In genomic region chr4:173318648-173319211, GRCh38 we compare ENCODE assay signal across 9 cellular contexts. TPM values are rescaled to one million over a fixed set of nuclear protein-coding genes. Genes with fewer than 3 reads are reported as not detected.
DNase-seq lines count a peak whose midpoint lies in the region; ATAC-seq and TF ChIP-seq lines count a peak whose summit lies in the region.
"Had no signal": no experiment of that assay in that cellular context is flagged by ENCODE, and none has a peak within 500 bp of the region (broad histone marks: within the 10 kb centered on the region; RNA-seq: fewer than 3 reads in every experiment).

No MANE protein-coding gene starts in this region.

- no peak overlapping the region for H3K4me3 ChIP-seq in neuronal stem cell (ENCODE audit: low read length in 2 of 2)

- H3K27ac ChIP-seq in foreskin keratinocyte, result no peak overlapping the region
- no peak overlapping the region for H3K27ac ChIP-seq in neuronal stem cell (replicated peaks; ENCODE audit: low read length)

- H3K4ac ChIP-seq in neuronal stem cell (ENCODE audit: low read length), result no peak overlapping the region

- H3K14ac ChIP-seq in neuronal stem cell (ENCODE audit: low read length), result no peak overlapping the region

- WGBS in neuronal stem cell (ENCODE audit: extremely low coverage in 2 of 2, insufficient read length in 2 of 2, insufficient replicate concordance in 1 of 2), 2 donors, result no CpG with 5 or more reads among the region's 3 CpGs

- no peak overlapping the region for H2BK120ac ChIP-seq in neuronal stem cell (ENCODE audit: low read depth, low read length)

- H3K36me3 ChIP-seq in neuronal stem cell (replicated peaks in 1 of 2; ENCODE audit: control insufficient read depth in 2 of 2, insufficient read depth in 2 of 2, low read length in 2 of 2), result peaks cover 7 to 94% of the 10 kb centered on the region in 2 donors

- H3K79me1 ChIP-seq in neuronal stem cell (ENCODE audit: low read depth, low read length), result no peaks in the 10 kb centered on the region

- no peaks in the 10 kb centered on the region for H3K9me3 ChIP-seq in neuronal stem cell (replicated peaks in 1 of 2; ENCODE audit: control insufficient read depth in 2 of 2, insufficient read depth in 1 of 2, low read depth in 1 of 2, low read length in 2 of 2)

- H3K4me1 ChIP-seq in foreskin keratinocyte (peaks cover 12% of the 10 kb centered on the region), neuronal stem cell (ENCODE audit: control insufficient read depth in 2 of 2, insufficient read depth in 1 of 2, low read depth in 1 of 2, low read length in 2 of 2) (peaks cover 0 to 5% of the 10 kb centered on the region in 2 donors)

- H2AK5ac ChIP-seq in neuronal stem cell (ENCODE audit: low read depth, low read length), result no peak overlapping the region

- H2BK15ac ChIP-seq in neuronal stem cell (ENCODE audit: low read length), result no peak overlapping the region

- no peak overlapping the region for H2AFZ ChIP-seq in neuronal stem cell (ENCODE audit: low read length)

- DNase-seq in DMS79 treated with DMSO at 0.1 percent for 48 hours (lab: John Stamatoyannopoulos, UW) (peak; percentile 15), DMS79 (lab: John Stamatoyannopoulos, UW) (no peak), foreskin keratinocyte (peak in 1 of 2 donors; percentile 62), sciatic nerve (ENCODE audit: low spot score) (no peak), neuronal stem cell (ENCODE audit: low spot score) (no peak)
- DNase-seq: T-cell had no signal

- ATAC-seq in HG03175 (IDR thresholded peaks at IDR 0.05; ENCODE audit: unreplicated experiment) (peak; percentile 34), SK-N-SH treated with all-trans-retinoic acid at 6 μM for 48 hours (peak; percentile 67), foreskin keratinocyte (peak; percentile 89), sciatic nerve (peak; percentile 57), GM21737 (IDR thresholded peaks at IDR 0.05; ENCODE audit: unreplicated experiment) (no peak)

- intact Hi-C loops in sciatic nerve (cut with DNase I), result loop anchor here (5.0 kb wide), 1 partner anchor 99 kb away; no protein-coding TSS in a partner anchor

- no peak overlapping the region for H3K23ac ChIP-seq in neuronal stem cell (ENCODE audit: low read depth, low read length, poor library complexity)

- no peak overlapping the region for H2BK5ac ChIP-seq in neuronal stem cell (ENCODE audit: low read length)

- H4K91ac ChIP-seq in neuronal stem cell (ENCODE audit: low read depth, low read length, poor library complexity), result no peak overlapping the region

- H2BK12ac ChIP-seq in neuronal stem cell (ENCODE audit: low read length), result no peak overlapping the region

- H3K18ac ChIP-seq in neuronal stem cell (ENCODE audit: low read length), result no peak overlapping the region

- no peak overlapping the region for H3K9ac ChIP-seq in neuronal stem cell (ENCODE audit: low read depth, low read length, poor library complexity)

- H3K4me2 ChIP-seq in neuronal stem cell (ENCODE audit: insufficient read depth, low read length, poor library complexity, severe bottlenecking), result no peak overlapping the region

- no peak overlapping the region for H4K8ac ChIP-seq in neuronal stem cell (ENCODE audit: low read depth, low read length)

- H3K27me3 ChIP-seq in foreskin keratinocyte (no peaks in the 10 kb centered on the region), neuronal stem cell (ENCODE audit: control insufficient read depth in 3 of 3, insufficient read depth in 3 of 3, low read depth in 1 of 3, low read length in 3 of 3) (no peaks in the 10 kb centered on the region)

- peak; percentile 65 for TF ChIP-seq CTCF in foreskin keratinocyte (conservative IDR thresholded peaks at IDR 0.05)

TF ChIP-seq in SK-N-SH treated with all-trans-retinoic acid at 6 μM for 48 hours, 23 proteins besides CTCF, POLR2A, EP300 and RAD21 (continues in another document):
- TF ChIP-seq ARNTL (CRISPR knock-in tag; IDR thresholded peaks at IDR 0.05; ENCODE audit: borderline replicate concordance, low read depth) (no peak), PPARA (CRISPR knock-in tag; IDR thresholded peaks at IDR 0.05; ENCODE audit: borderline replicate concordance) (no peak), GLIS3 (CRISPR knock-in tag; IDR thresholded peaks at IDR 0.05) (no peak), ZC3H10 (CRISPR knock-in tag; IDR thresholded peaks at IDR 0.05) (no peak), ZFP3 (CRISPR knock-in tag; IDR thresholded peaks at IDR 0.05) (no peak), RARB (CRISPR knock-in tag; IDR thresholded peaks at IDR 0.05) (no peak), ZNF70 (CRISPR knock-in tag; IDR thresholded peaks at IDR 0.05) (no peak), ZNF8 (CRISPR knock-in tag; IDR thresholded peaks at IDR 0.05) (no peak), ZNF565 (CRISPR knock-in tag; conservative IDR thresholded peaks at IDR 0.05; ENCODE audit: low read depth) (no peak)
- TF ChIP-seq, protein P1, sequence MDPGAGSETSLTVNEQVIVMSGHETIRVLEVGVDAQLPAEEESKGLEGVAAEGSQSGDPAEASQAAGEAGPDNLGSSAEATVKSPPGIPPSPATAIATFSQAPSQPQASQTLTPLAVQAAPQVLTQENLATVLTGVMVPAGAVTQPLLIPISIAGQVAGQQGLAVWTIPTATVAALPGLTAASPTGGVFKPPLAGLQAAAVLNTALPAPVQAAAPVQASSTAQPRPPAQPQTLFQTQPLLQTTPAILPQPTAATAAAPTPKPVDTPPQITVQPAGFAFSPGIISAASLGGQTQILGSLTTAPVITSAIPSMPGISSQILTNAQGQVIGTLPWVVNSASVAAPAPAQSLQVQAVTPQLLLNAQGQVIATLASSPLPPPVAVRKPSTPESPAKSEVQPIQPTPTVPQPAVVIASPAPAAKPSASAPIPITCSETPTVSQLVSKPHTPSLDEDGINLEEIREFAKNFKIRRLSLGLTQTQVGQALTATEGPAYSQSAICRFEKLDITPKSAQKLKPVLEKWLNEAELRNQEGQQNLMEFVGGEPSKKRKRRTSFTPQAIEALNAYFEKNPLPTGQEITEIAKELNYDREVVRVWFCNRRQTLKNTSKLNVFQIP (CRISPR knock-in tag; IDR thresholded peaks at IDR 0.05; ENCODE audit: borderline replicate concordance, low read depth), result no peak
- TF ChIP-seq, protein P2, sequence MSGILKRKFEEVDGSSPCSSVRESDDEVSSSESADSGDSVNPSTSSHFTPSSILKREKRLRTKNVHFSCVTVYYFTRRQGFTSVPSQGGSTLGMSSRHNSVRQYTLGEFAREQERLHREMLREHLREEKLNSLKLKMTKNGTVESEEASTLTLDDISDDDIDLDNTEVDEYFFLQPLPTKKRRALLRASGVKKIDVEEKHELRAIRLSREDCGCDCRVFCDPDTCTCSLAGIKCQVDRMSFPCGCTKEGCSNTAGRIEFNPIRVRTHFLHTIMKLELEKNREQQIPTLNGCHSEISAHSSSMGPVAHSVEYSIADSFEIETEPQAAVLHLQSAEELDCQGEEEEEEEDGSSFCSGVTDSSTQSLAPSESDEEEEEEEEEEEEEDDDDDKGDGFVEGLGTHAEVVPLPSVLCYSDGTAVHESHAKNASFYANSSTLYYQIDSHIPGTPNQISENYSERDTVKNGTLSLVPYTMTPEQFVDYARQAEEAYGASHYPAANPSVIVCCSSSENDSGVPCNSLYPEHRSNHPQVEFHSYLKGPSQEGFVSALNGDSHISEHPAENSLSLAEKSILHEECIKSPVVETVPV (CRISPR knock-in tag; IDR thresholded peaks at IDR 0.05), result no peak
- TF ChIP-seq, protein P3, sequence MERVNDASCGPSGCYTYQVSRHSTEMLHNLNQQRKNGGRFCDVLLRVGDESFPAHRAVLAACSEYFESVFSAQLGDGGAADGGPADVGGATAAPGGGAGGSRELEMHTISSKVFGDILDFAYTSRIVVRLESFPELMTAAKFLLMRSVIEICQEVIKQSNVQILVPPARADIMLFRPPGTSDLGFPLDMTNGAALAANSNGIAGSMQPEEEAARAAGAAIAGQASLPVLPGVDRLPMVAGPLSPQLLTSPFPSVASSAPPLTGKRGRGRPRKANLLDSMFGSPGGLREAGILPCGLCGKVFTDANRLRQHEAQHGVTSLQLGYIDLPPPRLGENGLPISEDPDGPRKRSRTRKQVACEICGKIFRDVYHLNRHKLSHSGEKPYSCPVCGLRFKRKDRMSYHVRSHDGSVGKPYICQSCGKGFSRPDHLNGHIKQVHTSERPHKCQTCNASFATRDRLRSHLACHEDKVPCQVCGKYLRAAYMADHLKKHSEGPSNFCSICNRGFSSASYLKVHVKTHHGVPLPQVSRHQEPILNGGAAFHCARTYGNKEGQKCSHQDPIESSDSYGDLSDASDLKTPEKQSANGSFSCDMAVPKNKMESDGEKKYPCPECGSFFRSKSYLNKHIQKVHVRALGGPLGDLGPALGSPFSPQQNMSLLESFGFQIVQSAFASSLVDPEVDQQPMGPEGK (CRISPR knock-in tag; IDR thresholded peaks at IDR 0.05; ENCODE audit: borderline replicate concordance), result no peak
- TF ChIP-seq, protein P4, sequence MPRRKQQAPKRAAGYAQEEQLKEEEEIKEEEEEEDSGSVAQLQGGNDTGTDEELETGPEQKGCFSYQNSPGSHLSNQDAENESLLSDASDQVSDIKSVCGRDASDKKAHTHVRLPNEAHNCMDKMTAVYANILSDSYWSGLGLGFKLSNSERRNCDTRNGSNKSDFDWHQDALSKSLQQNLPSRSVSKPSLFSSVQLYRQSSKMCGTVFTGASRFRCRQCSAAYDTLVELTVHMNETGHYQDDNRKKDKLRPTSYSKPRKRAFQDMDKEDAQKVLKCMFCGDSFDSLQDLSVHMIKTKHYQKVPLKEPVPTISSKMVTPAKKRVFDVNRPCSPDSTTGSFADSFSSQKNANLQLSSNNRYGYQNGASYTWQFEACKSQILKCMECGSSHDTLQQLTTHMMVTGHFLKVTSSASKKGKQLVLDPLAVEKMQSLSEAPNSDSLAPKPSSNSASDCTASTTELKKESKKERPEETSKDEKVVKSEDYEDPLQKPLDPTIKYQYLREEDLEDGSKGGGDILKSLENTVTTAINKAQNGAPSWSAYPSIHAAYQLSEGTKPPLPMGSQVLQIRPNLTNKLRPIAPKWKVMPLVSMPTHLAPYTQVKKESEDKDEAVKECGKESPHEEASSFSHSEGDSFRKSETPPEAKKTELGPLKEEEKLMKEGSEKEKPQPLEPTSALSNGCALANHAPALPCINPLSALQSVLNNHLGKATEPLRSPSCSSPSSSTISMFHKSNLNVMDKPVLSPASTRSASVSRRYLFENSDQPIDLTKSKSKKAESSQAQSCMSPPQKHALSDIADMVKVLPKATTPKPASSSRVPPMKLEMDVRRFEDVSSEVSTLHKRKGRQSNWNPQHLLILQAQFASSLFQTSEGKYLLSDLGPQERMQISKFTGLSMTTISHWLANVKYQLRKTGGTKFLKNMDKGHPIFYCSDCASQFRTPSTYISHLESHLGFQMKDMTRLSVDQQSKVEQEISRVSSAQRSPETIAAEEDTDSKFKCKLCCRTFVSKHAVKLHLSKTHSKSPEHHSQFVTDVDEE (CRISPR knock-in tag; IDR thresholded peaks at IDR 0.05), result no peak

RNA-seq across cellular contexts. Expression of gene HMGB2, which starts 15.4 kb away (rescaled TPM):
- total RNA-seq in foreskin keratinocyte, result 112 and 151 TPM in 2 replicates
- polyA plus RNA-seq in foreskin keratinocyte, result 109 and 158 TPM in 2 replicates
- total RNA-seq in sciatic nerve, result 54.1 TPM
- polyA plus RNA-seq in neuronal stem cell (2013, experiment 1 of 2), result 923 TPM
- 915 TPM for polyA plus RNA-seq in neuronal stem cell (2013, experiment 2 of 2)

RNA-seq across cellular contexts. Expression of gene SAP30, which starts 52.0 kb away (rescaled TPM):
- total RNA-seq in foreskin keratinocyte (13.9 and 18.6 TPM in 2 replicates), sciatic nerve (15.4 TPM)
- polyA plus RNA-seq in foreskin keratinocyte, result 15.7 and 20.3 TPM in 2 replicates
- 26.1 TPM for polyA plus RNA-seq in neuronal stem cell (2013, experiment 1 of 2)
- 26.6 TPM for polyA plus RNA-seq in neuronal stem cell (2013, experiment 2 of 2)
